In genomic region chr5:133819977-133820471, GRCh38 we compare ENCODE assay signal across 21 cellular contexts.
A peak's percentile ranks its signal among the peaks of the same experiment; 100 is the strongest.
DNase-seq lines count a peak whose midpoint lies in the region; ATAC-seq, FAIRE-seq and TF ChIP-seq lines count a peak whose summit lies in the region.
"Had no signal": no experiment of that assay in that cellular context is flagged by ENCODE, and none has a peak within 500 bp of the region (broad histone marks: within the 10 kb centered on the region; RNA-seq: fewer than 3 reads in every experiment).

No MANE protein-coding gene starts in this region.

- H2AFZ ChIP-seq in endothelial cell of umbilical vein (ENCODE audit: low read depth, low read length) (no peak overlapping the region), neural progenitor cell (replicated peaks) (no peak overlapping the region)

- H4K20me1 ChIP-seq in endothelial cell of umbilical vein (replicated peaks; ENCODE audit: control insufficient read depth, extremely low read depth, insufficient read depth, low read length) (no peaks in the 10 kb centered on the region), neural progenitor cell (ENCODE audit: low read depth) (no peaks in the 10 kb centered on the region)

- H3K9me1 ChIP-seq in endothelial cell of umbilical vein (replicated peaks; ENCODE audit: control insufficient read depth, extremely low read depth, insufficient read depth, low read length) = no peaks in the 10 kb centered on the region

- H3K27ac Mint-ChIP-seq in neural progenitor cell = peak overlapping the region; percentile 54
- H3K27ac Mint-ChIP-seq: activated CD4-positive, alpha-beta T cell treated with anti-CD3 and anti-CD28 coated beads, Interleukin-2, amount 10 ng/mL, durations not matched to agents 24 days and 14 days; activated T-helper 17 cell treated with anti-CD3 and anti-CD28 coated beads, Interleukin-2, amount 50 U/mL, for 72 hours; CD4-positive, CD25-positive, alpha-beta regulatory T cell had no signal

- H3K27me3 ChIP-seq in right atrium auricular region = no peaks in the 10 kb centered on the region
- peaks cover 25 to 31% of the 10 kb centered on the region in 2 experiments for H3K27me3 ChIP-seq in endothelial cell of umbilical vein (ENCODE audit: control insufficient read depth in 2 of 2, insufficient read depth in 2 of 2, low read length in 2 of 2)
- no peaks in the 10 kb centered on the region for H3K27me3 ChIP-seq in neural progenitor cell
- H3K27me3 ChIP-seq: vagina had no signal

- H3K27ac ChIP-seq in right atrium auricular region (peak overlapping the region; percentile 28 to 58), endothelial cell of umbilical vein (ENCODE audit: insufficient read depth, low read depth, low read length) (no peak overlapping the region), neural progenitor cell (no peak overlapping the region)
- H3K27ac ChIP-seq: gastroesophageal sphincter, vagina had no signal

- no peaks in the 10 kb centered on the region for H3K9me3 ChIP-seq in right atrium auricular region
- no peaks in the 10 kb centered on the region for H3K9me3 ChIP-seq in endothelial cell of umbilical vein (replicated peaks; ENCODE audit: control insufficient read depth, insufficient read depth, low read length)
- no peaks in the 10 kb centered on the region for H3K9me3 ChIP-seq in neural progenitor cell (ENCODE audit: low read depth)
- H3K9me3 ChIP-seq: gastroesophageal sphincter, vagina had no signal

- POLR2A ChIA-PET in endothelial cell of umbilical vein (lab: Charles Lee) = no interaction called here

- H3K9me3 Mint-ChIP-seq in neural progenitor cell = no peaks in the 10 kb centered on the region
- H3K9me3 Mint-ChIP-seq: activated CD4-positive, alpha-beta T cell treated with anti-CD3 and anti-CD28 coated beads, Interleukin-2, amount 10 ng/mL, durations not matched to agents 24 days and 14 days; activated T-helper 17 cell treated with anti-CD3 and anti-CD28 coated beads, Interleukin-2, amount 50 U/mL, for 72 hours; CD4-positive, CD25-positive, alpha-beta regulatory T cell had no signal

- CTCF ChIA-PET in endothelial cell of umbilical vein (lab: Charles Lee) = no interaction called here

- TF ChIP-seq POLR2A in endothelial cell of umbilical vein (IDR thresholded peaks at IDR 0.05; ENCODE audit: low read depth, low read length) = no peak

- FAIRE-seq in endothelial cell of umbilical vein (lab: Jason Lieb, UNC) = no peak
- FAIRE-seq: bronchial epithelial cell had no signal

- DNase-seq in right atrium auricular region (ENCODE audit: low spot score) (no peak), Right ventricle myocardium superior (no peak), endothelial cell of umbilical vein (ENCODE audit: low read depth, low spot score) (peak; percentile 5), neural progenitor cell (ENCODE audit: low spot score) (no peak), NK-92 (lab: John Stamatoyannopoulos, UW; ENCODE audit: unreplicated experiment) (no peak), 8988T (no peak)
- DNase-seq: ACHN; activated CD4-positive, alpha-beta T cell treated with anti-CD3 and anti-CD28 coated beads, Interleukin-2, amount 10 ng/mL, durations not matched to agents 24 days and 14 days; CD4-positive, CD25-positive, alpha-beta regulatory T cell; Karpas-422; NCI-H1105; NCI-H2081; NCI-H510A treated with DMSO at 0.1 percent for 48 hours; RPMI8226; stimulated activated CD4-positive, alpha-beta T cell treated with anti-CD3 and anti-CD28 coated beads, Interleukin-4, amount 100 ng/mL, for 4 hours had no signal

- H3K79me2 ChIP-seq in endothelial cell of umbilical vein (ENCODE audit: control insufficient read depth, insufficient read depth, low read length) = no peaks in the 10 kb centered on the region
- H3K79me2 ChIP-seq in neural progenitor cell (ENCODE audit: low read depth) = no peaks in the 10 kb centered on the region

- H3K36me3 ChIP-seq in right atrium auricular region (no peaks in the 10 kb centered on the region), endothelial cell of umbilical vein (ENCODE audit: control insufficient read depth in 2 of 2, extremely low read depth in 1 of 2, insufficient read depth in 2 of 2, low read length in 2 of 2) (no peaks in the 10 kb centered on the region), neural progenitor cell (no peaks in the 10 kb centered on the region)
- H3K36me3 ChIP-seq: gastroesophageal sphincter, vagina had no signal

- ATAC-seq in Right ventricle myocardium superior (ENCODE audit: poor library complexity) (no peak), HG02588 (IDR thresholded peaks at IDR 0.05; ENCODE audit: unreplicated experiment) (no peak), GM21619 (IDR thresholded peaks at IDR 0.05; ENCODE audit: unreplicated experiment) (no peak)
- ATAC-seq: activated T-helper 17 cell treated with anti-CD3 and anti-CD28 coated beads, Interleukin-2, amount 50 U/mL, for 72 hours; gastroesophageal sphincter had no signal

- H3K4me1 ChIP-seq in right atrium auricular region (peaks cover 0 to 38% of the 10 kb centered on the region in 2 donors), endothelial cell of umbilical vein (ENCODE audit: control insufficient read depth, extremely low read depth, insufficient read depth, low read length) (no peaks in the 10 kb centered on the region), neural progenitor cell (peaks cover 8% of the 10 kb centered on the region)
- H3K4me1 ChIP-seq: vagina had no signal

- dilution Hi-C loops in endothelial cell of umbilical vein (cut with MboI; ENCODE audit: extremely low pct_ligation_motif_present, low sequenced_read_pairs) = no loop called here

- H3K4me1 Mint-ChIP-seq in neural progenitor cell = peaks cover 25% of the 10 kb centered on the region

- H3K9ac ChIP-seq in endothelial cell of umbilical vein (replicated peaks; ENCODE audit: extremely low read depth, insufficient read depth, low read length) (no peak overlapping the region), neural progenitor cell (no peak overlapping the region)

- H3K4me3 ChIP-seq in right atrium auricular region = no peak overlapping the region
- H3K4me3 ChIP-seq in endothelial cell of umbilical vein (replicated peaks in 1 of 3; ENCODE audit: insufficient read depth in 1 of 3, low read depth in 1 of 3, low read length in 3 of 3) = no peak overlapping the region
- H3K4me3 ChIP-seq in neural progenitor cell = no peak overlapping the region
- H3K4me3 ChIP-seq: gastroesophageal sphincter, vagina had no signal

- H3K36me3 Mint-ChIP-seq in neural progenitor cell = no peaks in the 10 kb centered on the region
- H3K36me3 Mint-ChIP-seq: CD4-positive, CD25-positive, alpha-beta regulatory T cell had no signal

- TF ChIP-seq CTCF in right atrium auricular region (IDR thresholded peaks at IDR 0.05) (no peak), endothelial cell of umbilical vein (IDR thresholded peaks at IDR 0.05; ENCODE audit: extremely low read depth in 1 of 2, insufficient read depth in 1 of 2, low read depth in 1 of 2, low read length in 2 of 2) (no peak), neural progenitor cell (IDR thresholded peaks at IDR 0.05) (no peak)

- no peak overlapping the region for H3K4me3 Mint-ChIP-seq in neural progenitor cell
- H3K4me3 Mint-ChIP-seq: activated CD4-positive, alpha-beta T cell treated with anti-CD3 and anti-CD28 coated beads, Interleukin-2, amount 10 ng/mL, durations not matched to agents 24 days and 14 days; activated T-helper 17 cell treated with anti-CD3 and anti-CD28 coated beads, Interleukin-2, amount 50 U/mL, for 72 hours; CD4-positive, CD25-positive, alpha-beta regulatory T cell had no signal

- no peak overlapping the region for H3K4me2 ChIP-seq in endothelial cell of umbilical vein (ENCODE audit: insufficient read depth, low read length)
- H3K4me2 ChIP-seq in neural progenitor cell = no peak overlapping the region

- intact Hi-C loops in Right ventricle myocardium superior (cut with DNase I) = no loop called here
- intact Hi-C loops in endothelial cell of umbilical vein (cut with micrococcal nuclease) = no loop called here

- H3K27me3 Mint-ChIP-seq in neural progenitor cell (ENCODE audit: insufficient read depth, low read depth) = peaks cover 6% of the 10 kb centered on the region

- BruUV-seq in endothelial cell of umbilical vein (replicated peaks; lab: Mats Ljungman, UMichigan) = no TSS peak

- no peaks in the 10 kb centered on the region for H3F3A ChIP-seq in neural progenitor cell (ENCODE audit: low read depth)

TF ChIP-seq in endothelial cell of umbilical vein, 7 proteins besides CTCF, POLR2A, EP300 and RAD21:
- TF ChIP-seq JUN (IDR thresholded peaks at IDR 0.05; ENCODE audit: borderline replicate concordance, insufficient read depth, insufficient read length, low read depth) (no peak), MAX (IDR thresholded peaks at IDR 0.05; ENCODE audit: insufficient read depth, insufficient read length) (no peak)

Comparison
In these comparisons a context has a peak if more than half of its experiments do, and no peak if none do; other contexts are left out.
1. H3K27ac ChIP-seq: peak in right atrium auricular region (2 of 2); none in endothelial cell of umbilical vein (single experiment) and neural progenitor cell (single experiment).